1 cellular context compared by ENCODE assay signal in the genomic region with DNA sequence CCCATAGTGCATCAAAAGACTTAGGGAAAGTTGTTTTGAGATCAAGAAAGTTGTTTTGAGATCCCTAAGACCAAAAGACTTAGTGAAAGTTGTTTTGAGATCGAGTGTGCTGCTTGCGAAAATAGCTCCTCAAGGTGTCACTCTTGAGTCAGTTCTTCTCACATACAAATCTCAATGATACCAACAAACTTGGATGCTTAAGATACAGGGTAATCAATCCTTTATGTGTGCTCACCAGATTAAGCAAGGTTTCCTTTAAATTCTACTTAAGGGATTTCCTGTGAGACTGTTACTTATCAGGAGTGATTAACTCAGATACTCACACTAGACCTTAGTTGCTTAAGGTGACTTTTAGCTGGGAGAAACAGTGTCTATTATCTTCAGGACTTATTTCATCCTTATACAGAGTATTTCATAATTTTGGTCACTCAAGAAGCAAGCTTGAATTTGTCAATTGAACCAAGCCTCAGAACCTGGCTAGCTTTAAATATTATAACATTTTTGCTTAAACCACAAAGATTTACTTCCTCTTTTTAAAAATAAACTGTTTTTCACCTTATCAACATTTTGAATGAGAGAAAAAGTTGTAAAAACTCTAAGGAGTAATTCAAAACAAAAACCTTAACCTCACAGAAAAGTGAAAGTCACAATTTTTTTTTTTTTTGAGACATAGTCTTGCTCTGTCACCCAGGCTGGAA.
TF ChIP-seq lines count a peak whose summit lies in the region.

No MANE protein-coding gene starts in this region.

TF ChIP-seq in K562, 482 proteins besides CTCF, POLR2A, EP300 and RAD21 (continued from another document):
- TF ChIP-seq ILF3 (IDR thresholded peaks at IDR 0.05; ENCODE audit: borderline replicate concordance), result 0 out of 2 replicates have a peak, but pooled peaks have one; percentile 5
- TF ChIP-seq THRAP3 (IDR thresholded peaks at IDR 0.05; ENCODE audit: borderline replicate concordance), result 0 out of 2 replicates have a peak, but pooled peaks have one; percentile 12
- peak in 1 of 2 experiments; percentile 64; a peak in 2 of 4 replicates for TF ChIP-seq ARNT (IDR thresholded peaks at IDR 0.05)
- no peak for TF ChIP-seq ELF1 (tag; IDR thresholded peaks at IDR 0.05)
- TF ChIP-seq CBFA2T3 (IDR thresholded peaks at IDR 0.05), result peak; percentile 24; the same call in 1 of the 2 replicates
- no peak for TF ChIP-seq CHD2 (IDR thresholded peaks at IDR 0.05; ENCODE audit: low read depth, low read length)
- TF ChIP-seq, protein P1, sequence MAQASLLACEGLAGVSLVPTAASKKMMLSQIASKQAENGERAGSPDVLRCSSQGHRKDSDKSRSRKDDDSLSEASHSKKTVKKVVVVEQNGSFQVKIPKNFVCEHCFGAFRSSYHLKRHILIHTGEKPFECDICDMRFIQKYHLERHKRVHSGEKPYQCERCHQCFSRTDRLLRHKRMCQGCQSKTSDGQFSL (CRISPR knock-in tag; IDR thresholded peaks at IDR 0.05), result no peak
- TF ChIP-seq, protein P1 (tag; IDR thresholded peaks at IDR 0.05), result no peak
- no peak for TF ChIP-seq ZNF507 (tag; conservative IDR thresholded peaks at IDR 0.05)
- TF ChIP-seq NCOR1 (IDR thresholded peaks at IDR 0.05), result peak; percentile 14; the same call in 1 of the 2 replicates
- no peak for TF ChIP-seq GABPB1 (CRISPR knock-in tag; IDR thresholded peaks at IDR 0.05)
- no peak for TF ChIP-seq NCOA2 (IDR thresholded peaks at IDR 0.05; ENCODE audit: partially characterized antibody in 2 of 2)
- no peak for TF ChIP-seq HNRNPLL (IDR thresholded peaks at IDR 0.05; ENCODE audit: low read depth, low read length, poor library complexity, severe bottlenecking)
- TF ChIP-seq RB1 (IDR thresholded peaks at IDR 0.05; ENCODE audit: low read depth), result no peak; the same call in 1 of the 2 replicates
- peak; percentile 20; the same call in 1 of the 2 replicates for TF ChIP-seq NCOA1 (IDR thresholded peaks at IDR 0.05; ENCODE audit: low read depth)
- TF ChIP-seq, protein P2, sequence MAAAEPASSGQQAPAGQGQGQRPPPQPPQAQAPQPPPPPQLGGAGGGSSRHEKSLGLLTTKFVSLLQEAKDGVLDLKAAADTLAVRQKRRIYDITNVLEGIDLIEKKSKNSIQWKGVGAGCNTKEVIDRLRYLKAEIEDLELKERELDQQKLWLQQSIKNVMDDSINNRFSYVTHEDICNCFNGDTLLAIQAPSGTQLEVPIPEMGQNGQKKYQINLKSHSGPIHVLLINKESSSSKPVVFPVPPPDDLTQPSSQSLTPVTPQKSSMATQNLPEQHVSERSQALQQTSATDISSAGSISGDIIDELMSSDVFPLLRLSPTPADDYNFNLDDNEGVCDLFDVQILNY (CRISPR knock-in tag; IDR thresholded peaks at IDR 0.05), result no peak
- TF ChIP-seq, protein P3, sequence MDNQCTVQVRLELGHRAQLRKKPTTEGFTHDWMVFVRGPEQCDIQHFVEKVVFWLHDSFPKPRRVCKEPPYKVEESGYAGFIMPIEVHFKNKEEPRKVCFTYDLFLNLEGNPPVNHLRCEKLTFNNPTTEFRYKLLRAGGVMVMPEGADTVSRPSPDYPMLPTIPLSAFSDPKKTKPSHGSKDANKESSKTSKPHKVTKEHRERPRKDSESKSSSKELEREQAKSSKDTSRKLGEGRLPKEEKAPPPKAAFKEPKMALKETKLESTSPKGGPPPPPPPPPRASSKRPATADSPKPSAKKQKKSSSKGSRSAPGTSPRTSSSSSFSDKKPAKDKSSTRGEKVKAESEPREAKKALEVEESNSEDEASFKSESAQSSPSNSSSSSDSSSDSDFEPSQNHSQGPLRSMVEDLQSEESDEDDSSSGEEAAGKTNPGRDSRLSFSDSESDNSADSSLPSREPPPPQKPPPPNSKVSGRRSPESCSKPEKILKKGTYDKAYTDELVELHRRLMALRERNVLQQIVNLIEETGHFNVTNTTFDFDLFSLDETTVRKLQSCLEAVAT (IDR thresholded peaks at IDR 0.05), result no peak
- TF ChIP-seq ARHGAP35 (IDR thresholded peaks at IDR 0.05; ENCODE audit: partially characterized antibody), result no peak
- TF ChIP-seq DIDO1 (tag; IDR thresholded peaks at IDR 0.05; ENCODE audit: low read depth), result no peak
- peak; percentile 30 for TF ChIP-seq ATF7 (IDR thresholded peaks at IDR 0.05)
- no peak for TF ChIP-seq JUN (IDR thresholded peaks at IDR 0.05; ENCODE audit: borderline replicate concordance, low read depth, low read length)
- TF ChIP-seq JUN (CRISPR knock-in tag; IDR thresholded peaks at IDR 0.05; ENCODE audit: borderline replicate concordance), result no peak
- TF ChIP-seq SMARCC2 (IDR thresholded peaks at IDR 0.05; ENCODE audit: low read depth), result no peak
- TF ChIP-seq, protein P4, sequence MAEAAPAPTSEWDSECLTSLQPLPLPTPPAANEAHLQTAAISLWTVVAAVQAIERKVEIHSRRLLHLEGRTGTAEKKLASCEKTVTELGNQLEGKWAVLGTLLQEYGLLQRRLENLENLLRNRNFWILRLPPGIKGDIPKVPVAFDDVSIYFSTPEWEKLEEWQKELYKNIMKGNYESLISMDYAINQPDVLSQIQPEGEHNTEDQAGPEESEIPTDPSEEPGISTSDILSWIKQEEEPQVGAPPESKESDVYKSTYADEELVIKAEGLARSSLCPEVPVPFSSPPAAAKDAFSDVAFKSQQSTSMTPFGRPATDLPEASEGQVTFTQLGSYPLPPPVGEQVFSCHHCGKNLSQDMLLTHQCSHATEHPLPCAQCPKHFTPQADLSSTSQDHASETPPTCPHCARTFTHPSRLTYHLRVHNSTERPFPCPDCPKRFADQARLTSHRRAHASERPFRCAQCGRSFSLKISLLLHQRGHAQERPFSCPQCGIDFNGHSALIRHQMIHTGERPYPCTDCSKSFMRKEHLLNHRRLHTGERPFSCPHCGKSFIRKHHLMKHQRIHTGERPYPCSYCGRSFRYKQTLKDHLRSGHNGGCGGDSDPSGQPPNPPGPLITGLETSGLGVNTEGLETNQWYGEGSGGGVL (CRISPR knock-in tag; IDR thresholded peaks at IDR 0.05), result no peak
- TF ChIP-seq, protein P5, sequence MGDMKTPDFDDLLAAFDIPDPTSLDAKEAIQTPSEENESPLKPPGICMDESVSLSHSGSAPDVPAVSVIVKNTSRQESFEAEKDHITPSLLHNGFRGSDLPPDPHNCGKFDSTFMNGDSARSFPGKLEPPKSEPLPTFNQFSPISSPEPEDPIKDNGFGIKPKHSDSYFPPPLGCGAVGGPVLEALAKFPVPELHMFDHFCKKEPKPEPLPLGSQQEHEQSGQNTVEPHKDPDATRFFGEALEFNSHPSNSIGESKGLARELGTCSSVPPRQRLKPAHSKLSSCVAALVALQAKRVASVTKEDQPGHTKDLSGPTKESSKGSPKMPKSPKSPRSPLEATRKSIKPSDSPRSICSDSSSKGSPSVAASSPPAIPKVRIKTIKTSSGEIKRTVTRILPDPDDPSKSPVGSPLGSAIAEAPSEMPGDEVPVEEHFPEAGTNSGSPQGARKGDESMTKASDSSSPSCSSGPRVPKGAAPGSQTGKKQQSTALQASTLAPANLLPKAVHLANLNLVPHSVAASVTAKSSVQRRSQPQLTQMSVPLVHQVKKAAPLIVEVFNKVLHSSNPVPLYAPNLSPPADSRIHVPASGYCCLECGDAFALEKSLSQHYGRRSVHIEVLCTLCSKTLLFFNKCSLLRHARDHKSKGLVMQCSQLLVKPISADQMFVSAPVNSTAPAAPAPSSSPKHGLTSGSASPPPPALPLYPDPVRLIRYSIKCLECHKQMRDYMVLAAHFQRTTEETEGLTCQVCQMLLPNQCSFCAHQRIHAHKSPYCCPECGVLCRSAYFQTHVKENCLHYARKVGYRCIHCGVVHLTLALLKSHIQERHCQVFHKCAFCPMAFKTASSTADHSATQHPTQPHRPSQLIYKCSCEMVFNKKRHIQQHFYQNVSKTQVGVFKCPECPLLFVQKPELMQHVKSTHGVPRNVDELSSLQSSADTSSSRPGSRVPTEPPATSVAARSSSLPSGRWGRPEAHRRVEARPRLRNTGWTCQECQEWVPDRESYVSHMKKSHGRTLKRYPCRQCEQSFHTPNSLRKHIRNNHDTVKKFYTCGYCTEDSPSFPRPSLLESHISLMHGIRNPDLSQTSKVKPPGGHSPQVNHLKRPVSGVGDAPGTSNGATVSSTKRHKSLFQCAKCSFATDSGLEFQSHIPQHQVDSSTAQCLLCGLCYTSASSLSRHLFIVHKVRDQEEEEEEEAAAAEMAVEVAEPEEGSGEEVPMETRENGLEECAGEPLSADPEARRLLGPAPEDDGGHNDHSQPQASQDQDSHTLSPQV (IDR thresholded peaks at IDR 0.05), result 0 out of 2 replicates have a peak, but pooled peaks have one; percentile 41
- peak; percentile 12; the same call in 1 of the 2 replicates for TF ChIP-seq LEF1 (IDR thresholded peaks at IDR 0.05)
- TF ChIP-seq, protein P6, sequence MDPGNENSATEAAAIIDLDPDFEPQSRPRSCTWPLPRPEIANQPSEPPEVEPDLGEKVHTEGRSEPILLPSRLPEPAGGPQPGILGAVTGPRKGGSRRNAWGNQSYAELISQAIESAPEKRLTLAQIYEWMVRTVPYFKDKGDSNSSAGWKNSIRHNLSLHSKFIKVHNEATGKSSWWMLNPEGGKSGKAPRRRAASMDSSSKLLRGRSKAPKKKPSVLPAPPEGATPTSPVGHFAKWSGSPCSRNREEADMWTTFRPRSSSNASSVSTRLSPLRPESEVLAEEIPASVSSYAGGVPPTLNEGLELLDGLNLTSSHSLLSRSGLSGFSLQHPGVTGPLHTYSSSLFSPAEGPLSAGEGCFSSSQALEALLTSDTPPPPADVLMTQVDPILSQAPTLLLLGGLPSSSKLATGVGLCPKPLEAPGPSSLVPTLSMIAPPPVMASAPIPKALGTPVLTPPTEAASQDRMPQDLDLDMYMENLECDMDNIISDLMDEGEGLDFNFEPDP (CRISPR knock-in tag; IDR thresholded peaks at IDR 0.05), result no peak
- TF ChIP-seq HNRNPUL1 (IDR thresholded peaks at IDR 0.05; ENCODE audit: low read length), result no peak
- TF ChIP-seq, protein P7, sequence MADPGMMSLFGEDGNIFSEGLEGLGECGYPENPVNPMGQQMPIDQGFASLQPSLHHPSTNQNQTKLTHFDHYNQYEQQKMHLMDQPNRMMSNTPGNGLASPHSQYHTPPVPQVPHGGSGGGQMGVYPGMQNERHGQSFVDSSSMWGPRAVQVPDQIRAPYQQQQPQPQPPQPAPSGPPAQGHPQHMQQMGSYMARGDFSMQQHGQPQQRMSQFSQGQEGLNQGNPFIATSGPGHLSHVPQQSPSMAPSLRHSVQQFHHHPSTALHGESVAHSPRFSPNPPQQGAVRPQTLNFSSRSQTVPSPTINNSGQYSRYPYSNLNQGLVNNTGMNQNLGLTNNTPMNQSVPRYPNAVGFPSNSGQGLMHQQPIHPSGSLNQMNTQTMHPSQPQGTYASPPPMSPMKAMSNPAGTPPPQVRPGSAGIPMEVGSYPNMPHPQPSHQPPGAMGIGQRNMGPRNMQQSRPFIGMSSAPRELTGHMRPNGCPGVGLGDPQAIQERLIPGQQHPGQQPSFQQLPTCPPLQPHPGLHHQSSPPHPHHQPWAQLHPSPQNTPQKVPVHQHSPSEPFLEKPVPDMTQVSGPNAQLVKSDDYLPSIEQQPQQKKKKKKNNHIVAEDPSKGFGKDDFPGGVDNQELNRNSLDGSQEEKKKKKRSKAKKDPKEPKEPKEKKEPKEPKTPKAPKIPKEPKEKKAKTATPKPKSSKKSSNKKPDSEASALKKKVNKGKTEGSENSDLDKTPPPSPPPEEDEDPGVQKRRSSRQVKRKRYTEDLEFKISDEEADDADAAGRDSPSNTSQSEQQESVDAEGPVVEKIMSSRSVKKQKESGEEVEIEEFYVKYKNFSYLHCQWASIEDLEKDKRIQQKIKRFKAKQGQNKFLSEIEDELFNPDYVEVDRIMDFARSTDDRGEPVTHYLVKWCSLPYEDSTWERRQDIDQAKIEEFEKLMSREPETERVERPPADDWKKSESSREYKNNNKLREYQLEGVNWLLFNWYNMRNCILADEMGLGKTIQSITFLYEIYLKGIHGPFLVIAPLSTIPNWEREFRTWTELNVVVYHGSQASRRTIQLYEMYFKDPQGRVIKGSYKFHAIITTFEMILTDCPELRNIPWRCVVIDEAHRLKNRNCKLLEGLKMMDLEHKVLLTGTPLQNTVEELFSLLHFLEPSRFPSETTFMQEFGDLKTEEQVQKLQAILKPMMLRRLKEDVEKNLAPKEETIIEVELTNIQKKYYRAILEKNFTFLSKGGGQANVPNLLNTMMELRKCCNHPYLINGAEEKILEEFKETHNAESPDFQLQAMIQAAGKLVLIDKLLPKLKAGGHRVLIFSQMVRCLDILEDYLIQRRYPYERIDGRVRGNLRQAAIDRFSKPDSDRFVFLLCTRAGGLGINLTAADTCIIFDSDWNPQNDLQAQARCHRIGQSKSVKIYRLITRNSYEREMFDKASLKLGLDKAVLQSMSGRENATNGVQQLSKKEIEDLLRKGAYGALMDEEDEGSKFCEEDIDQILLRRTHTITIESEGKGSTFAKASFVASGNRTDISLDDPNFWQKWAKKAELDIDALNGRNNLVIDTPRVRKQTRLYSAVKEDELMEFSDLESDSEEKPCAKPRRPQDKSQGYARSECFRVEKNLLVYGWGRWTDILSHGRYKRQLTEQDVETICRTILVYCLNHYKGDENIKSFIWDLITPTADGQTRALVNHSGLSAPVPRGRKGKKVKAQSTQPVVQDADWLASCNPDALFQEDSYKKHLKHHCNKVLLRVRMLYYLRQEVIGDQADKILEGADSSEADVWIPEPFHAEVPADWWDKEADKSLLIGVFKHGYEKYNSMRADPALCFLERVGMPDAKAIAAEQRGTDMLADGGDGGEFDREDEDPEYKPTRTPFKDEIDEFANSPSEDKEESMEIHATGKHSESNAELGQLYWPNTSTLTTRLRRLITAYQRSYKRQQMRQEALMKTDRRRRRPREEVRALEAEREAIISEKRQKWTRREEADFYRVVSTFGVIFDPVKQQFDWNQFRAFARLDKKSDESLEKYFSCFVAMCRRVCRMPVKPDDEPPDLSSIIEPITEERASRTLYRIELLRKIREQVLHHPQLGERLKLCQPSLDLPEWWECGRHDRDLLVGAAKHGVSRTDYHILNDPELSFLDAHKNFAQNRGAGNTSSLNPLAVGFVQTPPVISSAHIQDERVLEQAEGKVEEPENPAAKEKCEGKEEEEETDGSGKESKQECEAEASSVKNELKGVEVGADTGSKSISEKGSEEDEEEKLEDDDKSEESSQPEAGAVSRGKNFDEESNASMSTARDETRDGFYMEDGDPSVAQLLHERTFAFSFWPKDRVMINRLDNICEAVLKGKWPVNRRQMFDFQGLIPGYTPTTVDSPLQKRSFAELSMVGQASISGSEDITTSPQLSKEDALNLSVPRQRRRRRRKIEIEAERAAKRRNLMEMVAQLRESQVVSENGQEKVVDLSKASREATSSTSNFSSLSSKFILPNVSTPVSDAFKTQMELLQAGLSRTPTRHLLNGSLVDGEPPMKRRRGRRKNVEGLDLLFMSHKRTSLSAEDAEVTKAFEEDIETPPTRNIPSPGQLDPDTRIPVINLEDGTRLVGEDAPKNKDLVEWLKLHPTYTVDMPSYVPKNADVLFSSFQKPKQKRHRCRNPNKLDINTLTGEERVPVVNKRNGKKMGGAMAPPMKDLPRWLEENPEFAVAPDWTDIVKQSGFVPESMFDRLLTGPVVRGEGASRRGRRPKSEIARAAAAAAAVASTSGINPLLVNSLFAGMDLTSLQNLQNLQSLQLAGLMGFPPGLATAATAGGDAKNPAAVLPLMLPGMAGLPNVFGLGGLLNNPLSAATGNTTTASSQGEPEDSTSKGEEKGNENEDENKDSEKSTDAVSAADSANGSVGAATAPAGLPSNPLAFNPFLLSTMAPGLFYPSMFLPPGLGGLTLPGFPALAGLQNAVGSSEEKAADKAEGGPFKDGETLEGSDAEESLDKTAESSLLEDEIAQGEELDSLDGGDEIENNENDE (IDR thresholded peaks at IDR 0.05; ENCODE audit: low read depth, low read length), result no peak
- TF ChIP-seq TCFL5 (CRISPR knock-in tag; conservative IDR thresholded peaks at IDR 0.05), result no peak
- 0 out of 2 replicates have a peak, but pooled peaks have one; percentile 21 for TF ChIP-seq TOE1 (IDR thresholded peaks at IDR 0.05; ENCODE audit: borderline replicate concordance)
- no peak for TF ChIP-seq TOE1 (CRISPR knock-in tag; IDR thresholded peaks at IDR 0.05; ENCODE audit: borderline replicate concordance, low read depth)
